Comparison of ENCODE assay signal across 10 cellular contexts in the genomic region with DNA sequence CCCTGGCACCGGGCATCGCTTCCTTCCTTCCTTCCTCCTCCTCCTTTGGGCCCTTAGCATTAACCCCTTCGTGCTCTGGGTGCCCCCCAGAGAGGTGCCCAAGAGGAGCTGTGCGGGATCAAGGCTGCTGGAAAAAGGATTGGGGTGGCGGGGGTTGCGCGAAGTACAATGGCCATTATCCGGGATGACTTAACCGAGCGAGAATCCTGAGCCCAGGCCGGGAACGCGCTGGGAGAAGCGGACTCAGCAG. TPM values are rescaled to one million over a fixed set of nuclear protein-coding genes. Genes with fewer than 3 reads are reported as not detected.
DNase-seq lines count a peak whose midpoint lies in the region; ATAC-seq, FAIRE-seq and TF ChIP-seq lines count a peak whose summit lies in the region.
"Had no signal": no experiment of that assay in that cellular context is flagged by ENCODE, and none has a peak within 500 bp of the region (broad histone marks: within the 10 kb centered on the region; RNA-seq: fewer than 3 reads in every experiment).

No MANE protein-coding gene starts in this region.

- H4K20me1 ChIP-seq in GM12878 (ENCODE audit: control insufficient read depth, insufficient read depth) = no peaks in the 10 kb centered on the region

- TF ChIP-seq POLR2A in GM12878 (IDR thresholded peaks at IDR 0.05; ENCODE audit: low read depth, low read length) = no peak
- TF ChIP-seq POLR2A in Peyer's patch (IDR thresholded peaks at IDR 0.05) = no peak

- no peak overlapping the region for H3K14ac ChIP-seq in mesenchymal stem cell (ENCODE audit: low read length in 2 of 2)

- no peak for TF ChIP-seq RAD21 in GM12878 (IDR thresholded peaks at IDR 0.05; ENCODE audit: insufficient read depth, low read depth, low read length)

- peak overlapping the region; percentile 11 to 51 (median 42) for H3K4me3 ChIP-seq in heart right ventricle
- H3K4me3 ChIP-seq in GM12878 = no peak overlapping the region
- peak overlapping the region in 1 of 2 experiments; percentile 68 for H3K4me3 ChIP-seq in mesenchymal stem cell (ENCODE audit: insufficient read depth in 1 of 2, low read depth in 1 of 2, low read length in 2 of 2)
- H3K4me3 ChIP-seq in Peyer's patch = peak overlapping the region in 1 of 4 donors; percentile 23

- WGBS in heart right ventricle, 2 donors = 1 to 4% methylated on average over 13 to 14 of the region's 14 CpGs
- 24% methylated on average over 10 of the region's 14 CpGs for WGBS in GM12878 (ENCODE audit: insufficient coverage, insufficient replicate concordance, low lambda C conversion rate, missing lambda C conversion rate)
- WGBS in mesenchymal stem cell = 4% methylated on average over 12 of the region's 14 CpGs

- no peak overlapping the region for H4K91ac ChIP-seq in mesenchymal stem cell (ENCODE audit: low read length)

- no peaks in the 10 kb centered on the region for H3K79me2 ChIP-seq in GM12878 (ENCODE audit: control insufficient read depth, insufficient read depth, low read length)

- peaks cover 9% of the 10 kb centered on the region for H3K36me3 Mint-ChIP-seq in type B pancreatic cell

- H2AFZ ChIP-seq in GM12878 (ENCODE audit: control insufficient read depth, low read depth, low read length) (no peak overlapping the region), mesenchymal stem cell (ENCODE audit: low read depth, low read length) (no peak overlapping the region)

- intact Hi-C loops in heart right ventricle (cut with DNase I) = no loop called here
- intact Hi-C loops in cardiac septum (cut with DNase I) = no loop called here
- intact Hi-C loops in GM12878 (cut with micrococcal nuclease; ENCODE audit: unreplicated experiment) = loop anchor here (5.0 kb wide), 1 partner anchor 94 kb away; the partner anchor contains the start of gene DDN
- intact Hi-C loops in posterior vena cava (cut with DNase I) = no loop called here

- H3K36me3 ChIP-seq in heart right ventricle (peaks cover 0 to 13% (median 3%) of the 10 kb centered on the region in 9 donors), GM12878 (ENCODE audit: control insufficient read depth in 2 of 2, insufficient read depth in 2 of 2, low read length in 1 of 2) (no peaks in the 10 kb centered on the region), mesenchymal stem cell (ENCODE audit: control insufficient read depth in 1 of 2, insufficient read depth in 2 of 2, low read depth in 1 of 2, low read length in 2 of 2) (peaks cover 1 to 5% of the 10 kb centered on the region in 2 experiments), Peyer's patch (peaks cover 0 to 2% (median 0%) of the 10 kb centered on the region in 3 donors)

- H3K27me3 ChIP-seq in heart right ventricle (peaks cover 10 to 75% (median 52%) of the 10 kb centered on the region in 7 donors), GM12878 (replicated peaks in 1 of 2; ENCODE audit: control insufficient read depth in 2 of 2, insufficient read depth in 2 of 2, low read length in 1 of 2) (peaks cover 32 to 45% of the 10 kb centered on the region in 2 experiments), mesenchymal stem cell (ENCODE audit: control insufficient read depth in 1 of 2, insufficient read depth in 1 of 2, low read length in 2 of 2) (peaks cover 70 to 77% of the 10 kb centered on the region in 2 experiments), Peyer's patch (peaks cover 0 to 49% of the 10 kb centered on the region in 2 donors)

- H3K9ac ChIP-seq in GM12878 (ENCODE audit: control insufficient read depth, insufficient read depth, low read length) (no peak overlapping the region), mesenchymal stem cell (ENCODE audit: low read length) (peak overlapping the region; percentile 36)

- SMC1A ChIA-PET in GM12878 (lab: Charles Lee; ENCODE audit: uncharacterized antibody, unreplicated experiment) = interaction anchor here (1.0 to 6.8 kb wide), 6 partner anchors 18 to 240 kb away, joined by 3 to 64 read pairs (median 6); partner anchors contain the start of genes DDX23 and TUBA1B

- H4K8ac ChIP-seq in mesenchymal stem cell (ENCODE audit: low read length) = no peak overlapping the region

- RAD21 ChIA-PET in GM12878 (lab: Charles Lee; ENCODE audit: unreplicated experiment) = interaction anchor here (0.8 to 5.9 kb wide), 7 partner anchors 10 to 144 kb away, joined by 3 to 66 read pairs (median 7); partner anchors contain the start of genes DDN, RHEBL1 and TUBA1B

- H2BK120ac ChIP-seq in mesenchymal stem cell (ENCODE audit: low read depth, low read length) = no peak overlapping the region

- H3K4me1 Mint-ChIP-seq in type B pancreatic cell (ENCODE audit: unreplicated experiment) = peaks cover 9% of the 10 kb centered on the region

- H3K9me3 Mint-ChIP-seq in type B pancreatic cell = no peaks in the 10 kb centered on the region

- peaks cover 93% of the 10 kb centered on the region for H3K27me3 Mint-ChIP-seq in type B pancreatic cell

- CTCF ChIA-PET in GM12878 (lab: Yijun Ruan, JAX) = interaction anchor here (0.9 to 12.2 kb wide), 19 partner anchors 9 to 167 kb away, joined by 3 to 244 read pairs (median 6); partner anchors contain the start of genes DDN, FKBP11, LMBR1L and RHEBL1

- H3K4me2 ChIP-seq in GM12878 (ENCODE audit: control insufficient read depth, insufficient read depth) (peak overlapping the region; percentile 6; the same call in 1 of the 2 replicates), mesenchymal stem cell (ENCODE audit: low read length, poor library complexity, severe bottlenecking) (peak overlapping the region; percentile 77)

- H3K4me3 Mint-ChIP-seq in type B pancreatic cell = peak overlapping the region; percentile 81

- peak overlapping the region in 4 of 10 donors; percentile 17 to 36 (median 32) for H3K27ac ChIP-seq in heart right ventricle
- H3K27ac ChIP-seq in GM12878 (ENCODE audit: control insufficient read depth, insufficient read depth) = no peak overlapping the region
- no peak overlapping the region for H3K27ac ChIP-seq in mesenchymal stem cell (ENCODE audit: low read length, poor library complexity, severe bottlenecking)
- H3K27ac ChIP-seq in Peyer's patch = no peak overlapping the region

- FAIRE-seq in GM12878 (lab: Jason Lieb, UNC) = no peak
- FAIRE-seq: TTC549 had no signal

- no peak overlapping the region for H3K18ac ChIP-seq in mesenchymal stem cell (ENCODE audit: low read depth in 1 of 2, low read length in 2 of 2)

- no peak overlapping the region for H2BK5ac ChIP-seq in mesenchymal stem cell (ENCODE audit: low read depth, low read length, poor library complexity, severe bottlenecking)

- no peak overlapping the region for H2BK12ac ChIP-seq in mesenchymal stem cell (ENCODE audit: low read length in 2 of 2)

- no peaks in the 10 kb centered on the region for H3K79me1 ChIP-seq in mesenchymal stem cell (replicated peaks; ENCODE audit: low read length, poor library complexity, severe bottlenecking)

- TF ChIP-seq EP300 in GM12878 (IDR thresholded peaks at IDR 0.05; ENCODE audit: borderline replicate concordance in 1 of 2, control insufficient read depth in 1 of 2, low read depth in 2 of 2, low read length in 2 of 2) = no peak

- in situ Hi-C loops in GM12878 (cut with MboI) = no loop called here

- H3K9me3 ChIP-seq in heart right ventricle (no peaks in the 10 kb centered on the region), GM12878 (replicated peaks; ENCODE audit: control insufficient read depth, insufficient read depth, low read length) (no peaks in the 10 kb centered on the region), mesenchymal stem cell (ENCODE audit: control insufficient read depth, low read length) (no peaks in the 10 kb centered on the region), Peyer's patch (no peaks in the 10 kb centered on the region)

- peaks cover 39 to 76% (median 72%) of the 10 kb centered on the region in 9 donors for H3K4me1 ChIP-seq in heart right ventricle
- H3K4me1 ChIP-seq in GM12878 (ENCODE audit: control insufficient read depth, insufficient read depth, low read length) = peaks cover 3% of the 10 kb centered on the region; the same call in 1 of the 2 replicates
- H3K4me1 ChIP-seq in mesenchymal stem cell (ENCODE audit: control insufficient read depth, insufficient read depth, low read depth, low read length) = peaks cover 38% of the 10 kb centered on the region
- H3K4me1 ChIP-seq in Peyer's patch = peaks cover 0 to 53% (median 19%) of the 10 kb centered on the region in 4 donors

- POLR2A ChIA-PET in GM12878 (lab: Charles Lee) = interaction anchor here (1.0 to 3.6 kb wide), 3 partner anchors 22 to 97 kb away, joined by 3 to 11 read pairs (median 3); partner anchors contain the start of genes RHEBL1, TUBA1A and TUBA1B

- no peak for ATAC-seq in heart right ventricle
- no peak for ATAC-seq in GM12878
- ATAC-seq in HG03565 (IDR thresholded peaks at IDR 0.05; ENCODE audit: unreplicated experiment) = no peak

- BruUV-seq in GM12878 (replicated peaks; lab: Mats Ljungman, UMichigan) = no TSS peak

- no peak overlapping the region for H3K27ac Mint-ChIP-seq in type B pancreatic cell

- no peak overlapping the region for H3K23ac ChIP-seq in mesenchymal stem cell (ENCODE audit: low read length in 2 of 2)

- no peak overlapping the region for H3K4ac ChIP-seq in mesenchymal stem cell (ENCODE audit: low read depth in 1 of 2, low read length in 2 of 2)

- no peak overlapping the region for H2AK5ac ChIP-seq in mesenchymal stem cell (ENCODE audit: low read length, severe bottlenecking)

- H2BK15ac ChIP-seq in mesenchymal stem cell (ENCODE audit: low read depth, poor library complexity, severe bottlenecking) = no peak overlapping the region

- TF ChIP-seq CTCF in heart right ventricle (IDR thresholded peaks at IDR 0.05) (no peak), GM12878 (IDR thresholded peaks at IDR 0.05 in 2 of 3, conservative IDR thresholded peaks at IDR 0.05 in 1 of 3; ENCODE audit: control insufficient read depth in 2 of 3, extremely low read depth in 1 of 3, insufficient read depth in 1 of 3, low read depth in 3 of 3, low read length in 3 of 3) (no peak), type B pancreatic cell (conservative IDR thresholded peaks at IDR 0.05) (no peak), Peyer's patch (IDR thresholded peaks at IDR 0.05) (no peak)

- DNase-seq in heart right ventricle (no peak), cardiac septum (ENCODE audit: low spot score) (no peak), GM12878 (ENCODE audit: low read depth, low spot score) (no peak), mesenchymal stem cell (no peak), type B pancreatic cell (ENCODE audit: extremely low spot score, unreplicated experiment) (no peak), posterior vena cava (ENCODE audit: low spot score) (no peak), Peyer's patch (no peak)
- DNase-seq: amniotic stem cell had no signal

RNA-seq across cellular contexts. Expression of gene DHH, which starts 2.8 kb away (rescaled TPM):
- total RNA-seq in heart right ventricle (1 to 10 TPM in 2 of 10 donors, under 1 TPM in 8; 0.32 to 1.6 (median 0.74) TPM), cardiac septum (1.6 TPM), GM12878 (2014; rRNA removed) (not detected in 2 replicates), GM12878 (2014; rRNA removed; fragmentation: Illumina TruSeq; extraction: Trizol) (0.05 TPM in 1 of 2 replicates, not detected in the other), GM12878 (2021) (not detected in 2 replicates), type B pancreatic cell (ENCODE audit: low replicate concordance) (0.56 TPM in 1 of 2 replicates, not detected in the other), posterior vena cava (1 to 10 TPM in 1 of 2 donors, under 1 TPM in 1; 0.93 to 2.7 TPM), Peyer's patch (1 to 10 TPM in 1 of 4 donors, under 1 TPM in 1, not detected in 2; 0.19 to 2.5 TPM)
- polyA plus RNA-seq in heart right ventricle (1 to 10 TPM in 1 of 2 donors, under 1 TPM in 1; 0.37 to 1.2 TPM), GM12878 (2011; rRNA removed) (0.01 TPM in 1 of 2 replicates, not detected in the other), GM12878 (2014; fragmentation: Illumina TruSeq; extraction: Trizol) (not detected in 2 replicates), GM12878 (2014; fragmentation: Nextera tagmentation; extraction: Ambion mirVana) (not detected), GM12878 (2014; rRNA removed) (0.11 TPM in 1 of 2 replicates, not detected in the other), GM12878 (2016; fragmentation: Nextera tagmentation; extraction: Ambion mirVana) (not detected)
- total RNA-seq in GM12878 (2013; cell fraction: nucleolus; rRNA removed) = 0.15 and 0.22 TPM in 2 replicates
- not detected for polyA plus RNA-seq in GM12878 (2011; ENCODE audit: low read depth)
- polyA plus RNA-seq in GM12878 (2011; cell fraction: cytosol; rRNA removed) = not detected in 2 replicates
- polyA plus RNA-seq in GM12878 (2011; cell fraction: nucleus; rRNA removed) = 0.03 and 0.06 TPM in 2 replicates
- polyA plus RNA-seq in GM12878 (2012) = not detected in 2 replicates
- polyA minus RNA-seq in GM12878 (2011; rRNA and poly(A)+ RNA removed) = not detected in 2 replicates
- polyA minus RNA-seq in GM12878 (2011; cell fraction: cytosol; rRNA and poly(A)+ RNA removed) = not detected in 2 replicates
- under 0.01 TPM in 1 of 2 replicates, not detected in the other for polyA minus RNA-seq in GM12878 (2011; cell fraction: nucleus; rRNA and poly(A)+ RNA removed)
- polyA plus RNA-seq in mesenchymal stem cell (2013, experiment 1 of 2) = 0.03 TPM
- not detected for polyA plus RNA-seq in mesenchymal stem cell (2013, experiment 2 of 2)

RNA-seq across cellular contexts. Expression of gene LMBR1L, which starts 18.9 kb away (rescaled TPM):
- total RNA-seq in heart right ventricle (10 to 100 TPM; 21.5 to 51.8 (median 30.8) TPM), cardiac septum (33.3 TPM), GM12878 (2014; rRNA removed) (19.8 and 22.0 TPM in 2 replicates), GM12878 (2014; rRNA removed; fragmentation: Illumina TruSeq; extraction: Trizol) (11.8 and 13.5 TPM in 2 replicates), GM12878 (2021) (22.1 and 24.9 TPM in 2 replicates), type B pancreatic cell (ENCODE audit: low replicate concordance) (101 and 105 TPM in 2 replicates), posterior vena cava (10 to 100 TPM; 37.7 to 40.8 TPM), Peyer's patch (10 to 100 TPM; 34.7 to 93.7 (median 84.7) TPM)
- polyA plus RNA-seq in heart right ventricle (10 to 100 TPM; 24.8 to 47.0 TPM), GM12878 (2011; rRNA removed) (34.2 and 42.6 TPM in 2 replicates), GM12878 (2014; fragmentation: Illumina TruSeq; extraction: Trizol) (23.2 and 25.9 TPM in 2 replicates), GM12878 (2014; fragmentation: Nextera tagmentation; extraction: Ambion mirVana) (1 to 10 TPM; 2.1 to 2.8 TPM), GM12878 (2014; rRNA removed) (22.4 and 24.7 TPM in 2 replicates), GM12878 (2016; fragmentation: Nextera tagmentation; extraction: Ambion mirVana) (10 to 100 TPM; 18.0 to 20.3 TPM)
- total RNA-seq in GM12878 (2013; cell fraction: nucleolus; rRNA removed) = 127 and 140 TPM in 2 replicates
- 21.9 TPM for polyA plus RNA-seq in GM12878 (2011; ENCODE audit: low read depth)
- 31.5 and 44.0 TPM in 2 replicates for polyA plus RNA-seq in GM12878 (2011; cell fraction: cytosol; rRNA removed)
- 202 and 308 TPM in 2 replicates for polyA plus RNA-seq in GM12878 (2011; cell fraction: nucleus; rRNA removed)
- polyA plus RNA-seq in GM12878 (2012) = 41.1 and 42.3 TPM in 2 replicates
- 43.9 and 52.4 TPM in 2 replicates for polyA minus RNA-seq in GM12878 (2011; rRNA and poly(A)+ RNA removed)
- polyA minus RNA-seq in GM12878 (2011; cell fraction: cytosol; rRNA and poly(A)+ RNA removed) = 14.8 and 18.7 TPM in 2 replicates
- 60.1 and 63.5 TPM in 2 replicates for polyA minus RNA-seq in GM12878 (2011; cell fraction: nucleus; rRNA and poly(A)+ RNA removed)
- polyA plus RNA-seq in mesenchymal stem cell (2013, experiment 1 of 2) = 33.9 TPM
- polyA plus RNA-seq in mesenchymal stem cell (2013, experiment 2 of 2) = 30.6 TPM

RNA-seq across cellular contexts. Expression of gene RHEBL1, which starts 22.0 kb away (rescaled TPM):
- total RNA-seq in heart right ventricle (1 to 10 TPM in 2 of 10 donors, under 1 TPM in 6, not detected in 2; 0.23 to 1.9 (median 0.41) TPM), cardiac septum (0.38 TPM), GM12878 (2014; rRNA removed) (8.7 and 11.0 TPM in 2 replicates), GM12878 (2014; rRNA removed; fragmentation: Illumina TruSeq; extraction: Trizol) (5.9 and 6.4 TPM in 2 replicates), GM12878 (2021) (7.2 and 7.9 TPM in 2 replicates), type B pancreatic cell (ENCODE audit: low replicate concordance) (0.88 and 1.8 TPM in 2 replicates), posterior vena cava (under 1 TPM in 1 of 2 donors, not detected in 1; 0.38 TPM), Peyer's patch (not detected)
- polyA plus RNA-seq in heart right ventricle (under 1 TPM; 0.43 to 0.73 TPM), GM12878 (2011; rRNA removed) (13.1 and 15.3 TPM in 2 replicates), GM12878 (2014; fragmentation: Illumina TruSeq; extraction: Trizol) (5.5 and 6.2 TPM in 2 replicates), GM12878 (2014; fragmentation: Nextera tagmentation; extraction: Ambion mirVana) (10 to 100 TPM; 17.9 to 18.7 TPM), GM12878 (2014; rRNA removed) (9.2 and 11.1 TPM in 2 replicates), GM12878 (2016; fragmentation: Nextera tagmentation; extraction: Ambion mirVana) (10 to 100 TPM; 13.0 to 14.5 TPM)
- total RNA-seq in GM12878 (2013; cell fraction: nucleolus; rRNA removed) = 1.9 and 3.7 TPM in 2 replicates
- polyA plus RNA-seq in GM12878 (2011; ENCODE audit: low read depth) = 3.8 TPM
- polyA plus RNA-seq in GM12878 (2011; cell fraction: cytosol; rRNA removed) = 14.7 and 20.5 TPM in 2 replicates
- polyA plus RNA-seq in GM12878 (2011; cell fraction: nucleus; rRNA removed) = 17.4 and 22.9 TPM in 2 replicates
- polyA plus RNA-seq in GM12878 (2012) = 6.2 and 6.8 TPM in 2 replicates
- polyA minus RNA-seq in GM12878 (2011; rRNA and poly(A)+ RNA removed) = 10.1 and 13.0 TPM in 2 replicates
- polyA minus RNA-seq in GM12878 (2011; cell fraction: cytosol; rRNA and poly(A)+ RNA removed) = 3.5 and 4.5 TPM in 2 replicates
- 4.4 and 5.3 TPM in 2 replicates for polyA minus RNA-seq in GM12878 (2011; cell fraction: nucleus; rRNA and poly(A)+ RNA removed)
- 0.83 TPM for polyA plus RNA-seq in mesenchymal stem cell (2013, experiment 1 of 2)
- polyA plus RNA-seq in mesenchymal stem cell (2013, experiment 2 of 2) = 0.86 TPM

RNA-seq across cellular contexts. Expression of gene KMT2D, which starts 31.2 kb away (rescaled TPM):
- 10 to 100 TPM; 32.6 to 65.3 (median 54.2) TPM for total RNA-seq in heart right ventricle
- polyA plus RNA-seq in heart right ventricle = 10 to 100 TPM in 1 of 2 donors, 1 to 10 TPM in 1; 9.6 to 60.6 TPM
- total RNA-seq in cardiac septum = 63.8 TPM
- 68.5 and 83.4 TPM in 2 replicates for total RNA-seq in GM12878 (2013; cell fraction: nucleolus; rRNA removed)
- total RNA-seq in GM12878 (2014; rRNA removed) = 10.7 and 13.3 TPM in 2 replicates
- total RNA-seq in GM12878 (2014; rRNA removed; fragmentation: Illumina TruSeq; extraction: Trizol) = 9.6 and 10.8 TPM in 2 replicates
- total RNA-seq in GM12878 (2021) = 57.9 and 71.5 TPM in 2 replicates
- polyA plus RNA-seq in GM12878 (2011; ENCODE audit: low read depth) = 9.2 TPM
- 4.6 and 7.9 TPM in 2 replicates for polyA plus RNA-seq in GM12878 (2011; rRNA removed)
- polyA plus RNA-seq in GM12878 (2011; cell fraction: cytosol; rRNA removed) = 9.5 and 10.4 TPM in 2 replicates
- 51.4 and 63.1 TPM in 2 replicates for polyA plus RNA-seq in GM12878 (2011; cell fraction: nucleus; rRNA removed)
- polyA plus RNA-seq in GM12878 (2012) = 21.0 and 22.3 TPM in 2 replicates
- 39.7 and 45.6 TPM in 2 replicates for polyA plus RNA-seq in GM12878 (2014; fragmentation: Illumina TruSeq; extraction: Trizol)
- polyA plus RNA-seq in GM12878 (2014; fragmentation: Nextera tagmentation; extraction: Ambion mirVana) = 1 to 10 TPM in 1 of 2 experiments, under 1 TPM in 1; 0.51 to 1.2 TPM
- polyA plus RNA-seq in GM12878 (2014; rRNA removed) = 32.7 and 33.8 TPM in 2 replicates
- 10 to 100 TPM; 10.1 to 10.6 TPM for polyA plus RNA-seq in GM12878 (2016; fragmentation: Nextera tagmentation; extraction: Ambion mirVana)
- 15.4 and 17.8 TPM in 2 replicates for polyA minus RNA-seq in GM12878 (2011; rRNA and poly(A)+ RNA removed)
- polyA minus RNA-seq in GM12878 (2011; cell fraction: cytosol; rRNA and poly(A)+ RNA removed) = 25.7 and 28.3 TPM in 2 replicates
- polyA minus RNA-seq in GM12878 (2011; cell fraction: nucleus; rRNA and poly(A)+ RNA removed) = 13.2 and 31.3 TPM in 2 replicates
- 14.1 TPM for polyA plus RNA-seq in mesenchymal stem cell (2013, experiment 1 of 2)
- polyA plus RNA-seq in mesenchymal stem cell (2013, experiment 2 of 2) = 11.6 TPM
- total RNA-seq in type B pancreatic cell (ENCODE audit: low replicate concordance) = 95.4 and 97.6 TPM in 2 replicates
- 10 to 100 TPM; 59.5 to 63.3 TPM for total RNA-seq in posterior vena cava
- 100 to 1,000 TPM; 126 to 161 (median 146) TPM for total RNA-seq in Peyer's patch

RNA-seq across cellular contexts. Expression of gene TUBA1B, which starts 39.4 kb away (rescaled TPM):
- 100 to 1,000 TPM; 201 to 818 (median 309) TPM for total RNA-seq in heart right ventricle
- polyA plus RNA-seq in heart right ventricle = 1,000 to 10,000 TPM in 1 of 2 donors, 100 to 1,000 TPM in 1; 117 to 1,374 TPM
- 377 TPM for total RNA-seq in cardiac septum
- total RNA-seq in GM12878 (2013; cell fraction: nucleolus; rRNA removed) = 249 and 258 TPM in 2 replicates
- 3,981 and 4,275 TPM in 2 replicates for total RNA-seq in GM12878 (2014; rRNA removed)
- 2,309 and 2,328 TPM in 2 replicates for total RNA-seq in GM12878 (2014; rRNA removed; fragmentation: Illumina TruSeq; extraction: Trizol)
- total RNA-seq in GM12878 (2021) = 2,549 and 2,597 TPM in 2 replicates
- polyA plus RNA-seq in GM12878 (2011; ENCODE audit: low read depth) = 1,047 TPM
- 2,835 and 4,712 TPM in 2 replicates for polyA plus RNA-seq in GM12878 (2011; rRNA removed)
- 6,091 and 6,711 TPM in 2 replicates for polyA plus RNA-seq in GM12878 (2011; cell fraction: cytosol; rRNA removed)
- polyA plus RNA-seq in GM12878 (2011; cell fraction: nucleus; rRNA removed) = 1,620 and 2,226 TPM in 2 replicates
- 928 and 1,221 TPM in 2 replicates for polyA plus RNA-seq in GM12878 (2012)
- polyA plus RNA-seq in GM12878 (2014; fragmentation: Illumina TruSeq; extraction: Trizol) = 4,423 and 4,647 TPM in 2 replicates
- polyA plus RNA-seq in GM12878 (2014; fragmentation: Nextera tagmentation; extraction: Ambion mirVana) = 1,000 to 10,000 TPM; 2,848 to 3,323 TPM
- polyA plus RNA-seq in GM12878 (2014; rRNA removed) = 3,699 TPM in 2 replicates
- polyA plus RNA-seq in GM12878 (2016; fragmentation: Nextera tagmentation; extraction: Ambion mirVana) = 1,000 to 10,000 TPM; 3,405 to 3,731 TPM
- polyA minus RNA-seq in GM12878 (2011; rRNA and poly(A)+ RNA removed) = 3,538 and 4,663 TPM in 2 replicates
- 798 and 980 TPM in 2 replicates for polyA minus RNA-seq in GM12878 (2011; cell fraction: cytosol; rRNA and poly(A)+ RNA removed)
- polyA minus RNA-seq in GM12878 (2011; cell fraction: nucleus; rRNA and poly(A)+ RNA removed) = 484 and 841 TPM in 2 replicates
- polyA plus RNA-seq in mesenchymal stem cell (2013, experiment 1 of 2) = 901 TPM
- 900 TPM for polyA plus RNA-seq in mesenchymal stem cell (2013, experiment 2 of 2)
- 664 and 1,458 TPM in 2 replicates for total RNA-seq in type B pancreatic cell (ENCODE audit: low replicate concordance)
- 100 to 1,000 TPM; 763 to 783 TPM for total RNA-seq in posterior vena cava
- 100 to 1,000 TPM; 154 to 578 (median 243) TPM for total RNA-seq in Peyer's patch
